1 cellular context compared by ENCODE assay signal in the genomic region with DNA sequence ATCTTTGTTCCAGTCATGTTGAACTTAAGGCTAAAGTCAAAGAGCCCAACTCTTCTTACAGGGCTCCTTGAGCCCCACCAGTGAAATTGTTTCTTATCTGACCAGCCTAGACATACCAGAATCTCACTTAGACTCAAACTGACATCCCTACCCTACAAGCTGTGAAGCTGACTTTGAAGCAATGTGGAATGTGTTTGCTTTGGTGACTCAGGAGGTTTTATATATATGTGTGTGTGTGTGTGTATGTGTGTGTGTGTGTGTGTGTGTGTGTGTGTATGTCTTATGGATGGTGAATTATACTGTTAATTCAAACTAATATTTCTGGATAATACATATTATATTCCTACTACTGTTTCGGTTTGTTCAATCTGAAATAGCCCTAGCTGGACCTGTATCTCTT.
TF ChIP-seq lines count a peak whose summit lies in the region.

No MANE protein-coding gene starts in this region.

TF ChIP-seq in GM23338, 12 proteins besides CTCF, POLR2A, EP300 and RAD21 (continued from another document):
- TF ChIP-seq, protein P1, sequence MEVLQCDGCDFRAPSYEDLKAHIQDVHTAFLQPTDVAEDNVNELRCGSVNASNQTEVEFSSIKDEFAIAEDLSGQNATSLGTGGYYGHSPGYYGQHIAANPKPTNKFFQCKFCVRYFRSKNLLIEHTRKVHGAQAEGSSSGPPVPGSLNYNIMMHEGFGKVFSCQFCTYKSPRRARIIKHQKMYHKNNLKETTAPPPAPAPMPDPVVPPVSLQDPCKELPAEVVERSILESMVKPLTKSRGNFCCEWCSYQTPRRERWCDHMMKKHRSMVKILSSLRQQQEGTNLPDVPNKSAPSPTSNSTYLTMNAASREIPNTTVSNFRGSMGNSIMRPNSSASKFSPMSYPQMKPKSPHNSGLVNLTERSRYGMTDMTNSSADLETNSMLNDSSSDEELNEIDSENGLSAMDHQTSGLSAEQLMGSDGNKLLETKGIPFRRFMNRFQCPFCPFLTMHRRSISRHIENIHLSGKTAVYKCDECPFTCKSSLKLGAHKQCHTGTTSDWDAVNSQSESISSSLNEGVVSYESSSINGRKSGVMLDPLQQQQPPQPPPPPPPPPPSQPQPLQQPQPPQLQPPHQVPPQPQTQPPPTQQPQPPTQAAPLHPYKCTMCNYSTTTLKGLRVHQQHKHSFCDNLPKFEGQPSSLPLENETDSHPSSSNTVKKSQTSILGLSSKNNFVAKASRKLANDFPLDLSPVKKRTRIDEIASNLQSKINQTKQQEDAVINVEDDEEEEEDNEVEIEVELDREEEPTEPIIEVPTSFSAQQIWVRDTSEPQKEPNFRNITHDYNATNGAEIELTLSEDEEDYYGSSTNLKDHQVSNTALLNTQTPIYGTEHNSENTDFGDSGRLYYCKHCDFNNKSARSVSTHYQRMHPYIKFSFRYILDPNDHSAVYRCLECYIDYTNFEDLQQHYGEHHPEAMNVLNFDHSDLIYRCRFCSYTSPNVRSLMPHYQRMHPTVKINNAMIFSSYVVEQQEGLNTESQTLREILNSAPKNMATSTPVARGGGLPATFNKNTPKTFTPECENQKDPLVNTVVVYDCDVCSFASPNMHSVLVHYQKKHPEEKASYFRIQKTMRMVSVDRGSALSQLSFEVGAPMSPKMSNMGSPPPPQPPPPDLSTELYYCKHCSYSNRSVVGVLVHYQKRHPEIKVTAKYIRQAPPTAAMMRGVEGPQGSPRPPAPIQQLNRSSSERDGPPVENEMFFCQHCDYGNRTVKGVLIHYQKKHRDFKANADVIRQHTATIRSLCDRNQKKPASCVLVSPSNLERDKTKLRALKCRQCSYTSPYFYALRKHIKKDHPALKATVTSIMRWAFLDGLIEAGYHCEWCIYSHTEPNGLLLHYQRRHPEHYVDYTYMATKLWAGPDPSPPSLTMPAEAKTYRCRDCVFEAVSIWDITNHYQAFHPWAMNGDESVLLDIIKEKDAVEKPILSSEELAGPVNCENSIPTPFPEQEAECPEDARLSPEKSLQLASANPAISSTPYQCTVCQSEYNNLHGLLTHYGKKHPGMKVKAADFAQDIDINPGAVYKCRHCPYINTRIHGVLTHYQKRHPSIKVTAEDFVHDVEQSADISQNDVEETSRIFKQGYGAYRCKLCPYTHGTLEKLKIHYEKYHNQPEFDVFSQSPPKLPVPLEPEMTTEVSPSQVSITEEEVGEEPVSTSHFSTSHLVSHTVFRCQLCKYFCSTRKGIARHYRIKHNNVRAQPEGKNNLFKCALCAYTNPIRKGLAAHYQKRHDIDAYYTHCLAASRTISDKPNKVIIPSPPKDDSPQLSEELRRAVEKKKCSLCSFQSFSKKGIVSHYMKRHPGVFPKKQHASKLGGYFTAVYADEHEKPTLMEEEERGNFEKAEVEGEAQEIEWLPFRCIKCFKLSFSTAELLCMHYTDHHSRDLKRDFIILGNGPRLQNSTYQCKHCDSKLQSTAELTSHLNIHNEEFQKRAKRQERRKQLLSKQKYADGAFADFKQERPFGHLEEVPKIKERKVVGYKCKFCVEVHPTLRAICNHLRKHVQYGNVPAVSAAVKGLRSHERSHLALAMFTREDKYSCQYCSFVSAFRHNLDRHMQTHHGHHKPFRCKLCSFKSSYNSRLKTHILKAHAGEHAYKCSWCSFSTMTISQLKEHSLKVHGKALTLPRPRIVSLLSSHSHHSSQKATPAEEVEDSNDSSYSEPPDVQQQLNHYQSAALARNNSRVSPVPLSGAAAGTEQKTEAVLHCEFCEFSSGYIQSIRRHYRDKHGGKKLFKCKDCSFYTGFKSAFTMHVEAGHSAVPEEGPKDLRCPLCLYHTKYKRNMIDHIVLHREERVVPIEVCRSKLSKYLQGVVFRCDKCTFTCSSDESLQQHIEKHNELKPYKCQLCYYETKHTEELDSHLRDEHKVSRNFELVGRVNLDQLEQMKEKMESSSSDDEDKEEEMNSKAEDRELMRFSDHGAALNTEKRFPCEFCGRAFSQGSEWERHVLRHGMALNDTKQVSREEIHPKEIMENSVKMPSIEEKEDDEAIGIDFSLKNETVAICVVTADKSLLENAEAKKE (CRISPR knock-in tag; IDR thresholded peaks at IDR 0.05): no peak
- TF ChIP-seq ZNF114 (CRISPR knock-in tag; IDR thresholded peaks at IDR 0.05) (no peak), CREB1 (CRISPR knock-in tag; IDR thresholded peaks at IDR 0.05; ENCODE audit: low read depth) (no peak)
- TF ChIP-seq, protein P2, sequence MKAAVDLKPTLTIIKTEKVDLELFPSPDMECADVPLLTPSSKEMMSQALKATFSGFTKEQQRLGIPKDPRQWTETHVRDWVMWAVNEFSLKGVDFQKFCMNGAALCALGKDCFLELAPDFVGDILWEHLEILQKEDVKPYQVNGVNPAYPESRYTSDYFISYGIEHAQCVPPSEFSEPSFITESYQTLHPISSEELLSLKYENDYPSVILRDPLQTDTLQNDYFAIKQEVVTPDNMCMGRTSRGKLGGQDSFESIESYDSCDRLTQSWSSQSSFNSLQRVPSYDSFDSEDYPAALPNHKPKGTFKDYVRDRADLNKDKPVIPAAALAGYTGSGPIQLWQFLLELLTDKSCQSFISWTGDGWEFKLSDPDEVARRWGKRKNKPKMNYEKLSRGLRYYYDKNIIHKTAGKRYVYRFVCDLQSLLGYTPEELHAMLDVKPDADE (IDR thresholded peaks at IDR 0.05): no peak
- TF ChIP-seq, protein P3, sequence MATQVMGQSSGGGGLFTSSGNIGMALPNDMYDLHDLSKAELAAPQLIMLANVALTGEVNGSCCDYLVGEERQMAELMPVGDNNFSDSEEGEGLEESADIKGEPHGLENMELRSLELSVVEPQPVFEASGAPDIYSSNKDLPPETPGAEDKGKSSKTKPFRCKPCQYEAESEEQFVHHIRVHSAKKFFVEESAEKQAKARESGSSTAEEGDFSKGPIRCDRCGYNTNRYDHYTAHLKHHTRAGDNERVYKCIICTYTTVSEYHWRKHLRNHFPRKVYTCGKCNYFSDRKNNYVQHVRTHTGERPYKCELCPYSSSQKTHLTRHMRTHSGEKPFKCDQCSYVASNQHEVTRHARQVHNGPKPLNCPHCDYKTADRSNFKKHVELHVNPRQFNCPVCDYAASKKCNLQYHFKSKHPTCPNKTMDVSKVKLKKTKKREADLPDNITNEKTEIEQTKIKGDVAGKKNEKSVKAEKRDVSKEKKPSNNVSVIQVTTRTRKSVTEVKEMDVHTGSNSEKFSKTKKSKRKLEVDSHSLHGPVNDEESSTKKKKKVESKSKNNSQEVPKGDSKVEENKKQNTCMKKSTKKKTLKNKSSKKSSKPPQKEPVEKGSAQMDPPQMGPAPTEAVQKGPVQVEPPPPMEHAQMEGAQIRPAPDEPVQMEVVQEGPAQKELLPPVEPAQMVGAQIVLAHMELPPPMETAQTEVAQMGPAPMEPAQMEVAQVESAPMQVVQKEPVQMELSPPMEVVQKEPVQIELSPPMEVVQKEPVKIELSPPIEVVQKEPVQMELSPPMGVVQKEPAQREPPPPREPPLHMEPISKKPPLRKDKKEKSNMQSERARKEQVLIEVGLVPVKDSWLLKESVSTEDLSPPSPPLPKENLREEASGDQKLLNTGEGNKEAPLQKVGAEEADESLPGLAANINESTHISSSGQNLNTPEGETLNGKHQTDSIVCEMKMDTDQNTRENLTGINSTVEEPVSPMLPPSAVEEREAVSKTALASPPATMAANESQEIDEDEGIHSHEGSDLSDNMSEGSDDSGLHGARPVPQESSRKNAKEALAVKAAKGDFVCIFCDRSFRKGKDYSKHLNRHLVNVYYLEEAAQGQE (IDR thresholded peaks at IDR 0.05; ENCODE audit: unreplicated experiment): no peak
